ENCODE assay signal across 22 cellular contexts in genomic region chr18:78517328-78517727, GRCh38.
DNase-seq lines count a peak whose midpoint lies in the region; ATAC-seq, FAIRE-seq and TF ChIP-seq lines count a peak whose summit lies in the region.
"Had no signal": no experiment of that assay in that cellular context is flagged by ENCODE, and none has a peak within 500 bp of the region (broad histone marks: within the 10 kb centered on the region; RNA-seq: fewer than 3 reads in every experiment).

No MANE protein-coding gene starts in this region.

- H3K36me3 ChIP-seq in stomach: no peaks in the 10 kb centered on the region
- H3K36me3 ChIP-seq: BE2C; BLaER1 treated with 17β-estradiol and CSF1 and Interleukin-3, amounts not matched to agents 10 nM and 100 nM; HAP-1 had no signal

- H3K4me3 ChIP-seq in coronary artery: no peak overlapping the region
- no peak overlapping the region for H3K4me3 ChIP-seq in stomach
- H3K4me3 ChIP-seq: A549; BLaER1 treated with 17β-estradiol and CSF1 and Interleukin-3, amounts not matched to agents 10 nM and 100 nM; HAP-1 had no signal

- DNase-seq in D341Med (ENCODE audit: low spot score) (peak; percentile 33), coronary artery (ENCODE audit: low spot score) (peak; percentile 41), left lobe of liver (ENCODE audit: low spot score) (peak; percentile 35), stomach (peak; percentile 7), D721Med (ENCODE audit: insufficient read length, low spot score) (no peak)
- DNase-seq: 8988T; ACHN; AML-193; BE2C; CD4-positive, alpha-beta T cell; CD8-positive, alpha-beta memory T cell; DMS153; DND-41; GOT3 had no signal

- TF ChIP-seq POLR2A in stomach (IDR thresholded peaks at IDR 0.05): no peak

- intact Hi-C loops in stomach (cut with DNase I; ENCODE audit: low total_unique reads): no loop called here

- H3K27me3 ChIP-seq in stomach: peaks cover 0 to 13% (median 0%) of the 10 kb centered on the region in 3 donors
- H3K27me3 ChIP-seq: BE2C; BLaER1 treated with 17β-estradiol and CSF1 and Interleukin-3, amounts not matched to agents 10 nM and 100 nM had no signal

- H3K9me3 ChIP-seq in stomach: no peaks in the 10 kb centered on the region
- H3K9me3 ChIP-seq: A549; BE2C; BLaER1 treated with 17β-estradiol and CSF1 and Interleukin-3, amounts not matched to agents 10 nM and 100 nM; HAP-1 had no signal

- ATAC-seq in left lobe of liver (no peak), GM19324 (IDR thresholded peaks at IDR 0.05; ENCODE audit: low FRiP score, unreplicated experiment) (no peak), HG03469 (IDR thresholded peaks at IDR 0.05; ENCODE audit: unreplicated experiment) (no peak)
- ATAC-seq: A549 had no signal

- no peak for TF ChIP-seq CTCF in coronary artery (IDR thresholded peaks at IDR 0.05)
- TF ChIP-seq CTCF in stomach (IDR thresholded peaks at IDR 0.05): no peak
- no peak for TF ChIP-seq CTCF in D721Med (IDR thresholded peaks at IDR 0.05; ENCODE audit: insufficient read depth, missing control alignments)

- H3K27ac ChIP-seq in coronary artery (no peak overlapping the region), stomach (no peak overlapping the region)
- H3K27ac ChIP-seq: A549; BLaER1 treated with 17β-estradiol and CSF1 and Interleukin-3, amounts not matched to agents 10 nM and 100 nM had no signal

- H3K4me1 ChIP-seq in stomach: no peaks in the 10 kb centered on the region
- H3K4me1 ChIP-seq: A549; BE2C; BLaER1 treated with 17β-estradiol and CSF1 and Interleukin-3, amounts not matched to agents 10 nM and 100 nM; HAP-1 had no signal

- WGBS in stomach, 5 donors: 88 to 93% (median 89%) methylated on average over 15 to 22 of the region's 22 CpGs

- no peak for FAIRE-seq in D721Med (lab: Jason Lieb, UNC)
- FAIRE-seq: A549, G401.6, GM12892, H54 had no signal

- TF ChIP-seq EP300 in stomach (IDR thresholded peaks at IDR 0.05): no peak
